In the genomic region with DNA sequence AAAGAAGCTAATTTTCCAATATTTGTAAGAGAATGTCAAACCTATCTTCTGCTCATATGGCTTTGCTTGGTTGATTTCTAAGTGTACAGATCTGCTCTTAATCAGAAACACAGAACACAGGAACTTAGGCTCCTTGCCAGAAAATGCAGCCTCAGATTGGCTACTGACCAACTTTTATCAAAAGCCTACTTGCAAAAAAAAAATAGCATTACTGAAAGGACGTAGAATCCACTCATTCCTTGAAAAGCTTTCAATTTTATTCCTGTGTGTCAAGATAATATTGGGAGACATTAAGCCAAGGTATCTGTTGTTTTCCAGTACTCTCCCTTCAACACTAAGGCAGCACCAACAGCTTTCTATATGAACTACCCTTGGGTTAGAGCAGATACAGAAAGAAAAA, we compare ENCODE assay signal across 1 cellular context.
TF ChIP-seq lines count a peak whose summit lies in the region.

No MANE protein-coding gene starts in this region.

TF ChIP-seq in IMR-90, 13 proteins besides CTCF, POLR2A, EP300 and RAD21 (continued from another document):
- TF ChIP-seq MXI1 (IDR thresholded peaks at IDR 0.05; ENCODE audit: borderline replicate concordance, low read depth, low read length) = no peak
- no peak for TF ChIP-seq NFE2L2 (IDR thresholded peaks at IDR 0.05; ENCODE audit: low read depth, low read length)
- TF ChIP-seq SMC3 (IDR thresholded peaks at IDR 0.05; ENCODE audit: low read depth, low read length) = no peak
- TF ChIP-seq MAFK (IDR thresholded peaks at IDR 0.05; ENCODE audit: low read depth, low read length) = no peak
- TF ChIP-seq CHD1 (IDR thresholded peaks at IDR 0.05; ENCODE audit: low read depth, low read length) = no peak
